17 cellular contexts compared by ENCODE assay signal in the genomic region with DNA sequence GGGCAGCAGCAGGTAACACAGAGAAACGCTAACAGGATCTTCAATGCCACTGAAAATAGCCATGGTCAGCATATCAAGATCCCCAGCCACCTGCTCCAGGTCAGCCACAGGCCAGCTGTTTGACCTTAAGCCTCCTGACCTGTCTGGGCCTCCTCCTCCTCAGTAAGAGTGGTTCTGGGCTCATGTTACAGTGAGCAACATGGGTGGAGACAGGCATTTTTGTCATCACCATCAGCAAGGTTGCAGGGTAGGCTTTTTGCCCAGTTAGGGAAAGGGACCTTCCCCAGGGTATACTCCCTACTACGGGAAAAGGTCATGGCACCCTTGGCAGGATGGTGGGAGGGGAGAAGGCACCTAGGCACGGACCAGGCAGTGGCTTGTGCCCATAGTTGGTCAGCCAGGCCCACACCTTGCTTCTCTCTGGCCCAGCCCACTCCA.
DNase-seq lines count a peak whose midpoint lies in the region; ATAC-seq, FAIRE-seq and TF ChIP-seq lines count a peak whose summit lies in the region.
"Had no signal": no experiment of that assay in that cellular context is flagged by ENCODE, and none has a peak within 500 bp of the region (broad histone marks: within the 10 kb centered on the region; RNA-seq: fewer than 3 reads in every experiment).

No MANE protein-coding gene starts in this region.

- no peak overlapping the region for H2BK20ac ChIP-seq in H1 (ENCODE audit: low read length)

- 62 to 84% methylated on average over 3 of the region's 3 CpGs for WGBS in GM23248 (ENCODE audit: low coverage in 1 of 2, low lambda C conversion rate in 2 of 2, missing lambda C conversion rate in 2 of 2), 2 experiments
- 81% methylated on average over 3 of the region's 3 CpGs; no CpG with 5 or more reads in 1 of the 2 experiments for WGBS in H1 (ENCODE audit: extremely low coverage in 1 of 2, insufficient coverage in 1 of 2, insufficient read length in 1 of 2, insufficient replicate concordance in 2 of 2, low coverage in 1 of 2, low lambda C conversion rate in 2 of 2, missing lambda C conversion rate in 1 of 2), 2 experiments

- H2BK120ac ChIP-seq in H1 (replicated peaks; ENCODE audit: low read depth, low read length): no peak overlapping the region

- peaks cover 24% of the 10 kb centered on the region for H3K36me3 ChIP-seq in GM23248 (ENCODE audit: low read depth)
- no peaks in the 10 kb centered on the region for H3K36me3 ChIP-seq in MM.1S (replicated peaks; ENCODE audit: insufficient read depth, low read length)
- no peaks in the 10 kb centered on the region for H3K36me3 ChIP-seq in H1 (ENCODE audit: control insufficient read depth in 2 of 4, insufficient read depth in 4 of 4, low read length in 3 of 4)

- H3F3A ChIP-seq in GM23248 (ENCODE audit: insufficient read depth): peaks cover 28% of the 10 kb centered on the region
- H3F3A ChIP-seq in MM.1S (ENCODE audit: insufficient read depth, low read length): peaks cover 4% of the 10 kb centered on the region; the same call in 1 of the 2 replicates

- no peak for TF ChIP-seq POLR2A in H1 (IDR thresholded peaks at IDR 0.05; ENCODE audit: control extremely low read depth in 1 of 2, low read depth in 2 of 2, low read length in 2 of 2)

- no peak for FAIRE-seq in H1 (lab: Jason Lieb, UNC)
- FAIRE-seq: small intestine had no signal

- POLR2A ChIA-PET in H1 (lab: Charles Lee; ENCODE audit: partially characterized antibody): no interaction called here

- no peak overlapping the region for H3K23ac ChIP-seq in H1 (ENCODE audit: insufficient read length)

- H3K27me3 Mint-ChIP-seq in progenitor cell of endocrine pancreas: no peaks in the 10 kb centered on the region
- H3K27me3 Mint-ChIP-seq: activated naive CD4-positive, alpha-beta T cell treated with anti-CD3 and anti-CD28 coated beads, Interleukin-2, amount 10 ng/mL, durations not matched to agents 7 days and 5 days had no signal

- H2BK12ac ChIP-seq in H1 (ENCODE audit: low read depth, low read length): 0 out of 2 replicates have a peak overlapping the region, but pooled peaks have one; percentile 9

- no peak overlapping the region for H4K91ac ChIP-seq in H1 (replicated peaks; ENCODE audit: insufficient read length, low read length)

- H2AFZ ChIP-seq in GM23248 (no peak overlapping the region), MM.1S (ENCODE audit: low read length) (no peak overlapping the region), H1 (ENCODE audit: low read length) (no peak overlapping the region)

- H3K9me3 Mint-ChIP-seq in progenitor cell of endocrine pancreas (ENCODE audit: low read depth): no peaks in the 10 kb centered on the region
- H3K9me3 Mint-ChIP-seq in stimulated activated effector memory CD8-positive, alpha-beta T cell treated with anti-CD3 and anti-CD28 coated beads, Interleukin-12 subunit alpha, Interleukin-12 subunit beta, amount 100 ng/mL, for 72 hours: no peaks in the 10 kb centered on the region
- H3K9me3 Mint-ChIP-seq: activated naive CD4-positive, alpha-beta T cell treated with anti-CD3 and anti-CD28 coated beads, Interleukin-2, amount 10 ng/mL, durations not matched to agents 7 days and 5 days; immature natural killer cell had no signal

- DNase-seq in GM23248 (peak; percentile 45), MM.1S (peak; percentile 70), H1 (ENCODE audit: low read depth in 1 of 2, low spot score in 2 of 2) (no peak), progenitor cell of endocrine pancreas (ENCODE audit: low spot score, unreplicated experiment) (no peak)
- no peak for DNase-seq in stimulated activated effector memory CD8-positive, alpha-beta T cell treated with anti-CD3 and anti-CD28 coated beads, Interleukin-12 subunit alpha, Interleukin-12 subunit beta, amount 100 ng/mL, for 72 hours (ENCODE audit: low spot score in 2 of 2)
- DNase-seq: activated naive CD4-positive, alpha-beta T cell treated with anti-CD3 and anti-CD28 coated beads, Interleukin-2, amount 10 ng/mL, durations not matched to agents 7 days and 5 days; C1 segment of cervical spinal cord; DND-41; GOT3; immature natural killer cell; mesendoderm; NCI-H1048; small intestine; stimulated activated naive CD4-positive, alpha-beta T cell had no signal

- no peak for TF ChIP-seq CTCF in MM.1S (IDR thresholded peaks at IDR 0.05; ENCODE audit: low read length)
- no peak for TF ChIP-seq CTCF in H1 (IDR thresholded peaks at IDR 0.05; ENCODE audit: control extremely low read depth in 1 of 3, insufficient read depth in 1 of 3, low read depth in 1 of 3, low read length in 3 of 3)
- TF ChIP-seq CTCF in progenitor cell of endocrine pancreas (IDR thresholded peaks at IDR 0.05; ENCODE audit: unreplicated experiment): no peak

- H3K4me1 Mint-ChIP-seq in progenitor cell of endocrine pancreas (ENCODE audit: low read depth): peaks cover 47% of the 10 kb centered on the region
- H3K4me1 Mint-ChIP-seq in stimulated activated effector memory CD8-positive, alpha-beta T cell treated with anti-CD3 and anti-CD28 coated beads, Interleukin-12 subunit alpha, Interleukin-12 subunit beta, amount 100 ng/mL, for 72 hours: peaks cover 40% of the 10 kb centered on the region
- H3K4me1 Mint-ChIP-seq: immature natural killer cell had no signal

- TF ChIP-seq RAD21 in H1 (IDR thresholded peaks at IDR 0.05 in 1 of 2, conservative IDR thresholded peaks at IDR 0.05 in 1 of 2; ENCODE audit: low read depth in 2 of 2, low read length in 2 of 2): no peak

- H3K36me3 Mint-ChIP-seq in progenitor cell of endocrine pancreas (ENCODE audit: insufficient read depth): no peaks in the 10 kb centered on the region
- peaks cover 96% of the 10 kb centered on the region for H3K36me3 Mint-ChIP-seq in stimulated activated effector memory CD8-positive, alpha-beta T cell treated with anti-CD3 and anti-CD28 coated beads, Interleukin-12 subunit alpha, Interleukin-12 subunit beta, amount 100 ng/mL, for 72 hours

- H3K4me3 ChIP-seq in GM23248 (no peak overlapping the region), MM.1S (ENCODE audit: low read length) (no peak overlapping the region), H1 (ENCODE audit: extremely low read depth in 1 of 4, insufficient read depth in 2 of 4, low read depth in 3 of 4, low read length in 4 of 4) (no peak overlapping the region)
- H3K4me3 ChIP-seq: gastrocnemius medialis had no signal

- no peaks in the 10 kb centered on the region for H3K79me1 ChIP-seq in H1 (ENCODE audit: low read depth, low read length)

- no peak overlapping the region for H3K4me3 Mint-ChIP-seq in progenitor cell of endocrine pancreas (ENCODE audit: low read depth)
- H3K4me3 Mint-ChIP-seq in stimulated activated effector memory CD8-positive, alpha-beta T cell treated with anti-CD3 and anti-CD28 coated beads, Interleukin-12 subunit alpha, Interleukin-12 subunit beta, amount 100 ng/mL, for 72 hours: no peak overlapping the region
- H3K4me3 Mint-ChIP-seq: activated naive CD4-positive, alpha-beta T cell treated with anti-CD3 and anti-CD28 coated beads, Interleukin-2, amount 10 ng/mL, durations not matched to agents 7 days and 5 days; immature natural killer cell had no signal

- no peak overlapping the region for H4K5ac ChIP-seq in H1 (ENCODE audit: insufficient read length, low read depth, low read length)

- H2BK15ac ChIP-seq in H1 (ENCODE audit: low read length): no peak overlapping the region; the same call in 1 of the 2 replicates

- no peak overlapping the region for H3K18ac ChIP-seq in H1 (ENCODE audit: extremely low read depth, low read length)

- no peak for TF ChIP-seq EP300 in H1 (IDR thresholded peaks at IDR 0.05; ENCODE audit: borderline replicate concordance in 1 of 2, low read depth in 2 of 2, low read length in 2 of 2)

- no peak overlapping the region for H3K4me2 ChIP-seq in GM23248 (ENCODE audit: unreplicated experiment)
- H3K4me2 ChIP-seq in MM.1S (ENCODE audit: low read depth, low read length): peak overlapping the region; percentile 35; the same call in 1 of the 2 replicates
- H3K4me2 ChIP-seq in H1 (ENCODE audit: insufficient read depth in 1 of 2, low read depth in 2 of 2, low read length in 2 of 2): no peak overlapping the region

- in situ Hi-C loops in GM23248 (cut with MboI): loop anchor here (25.0 kb wide), 1 partner anchor 183 kb away; no protein-coding TSS in a partner anchor

- H3K56ac ChIP-seq in H1 (replicated peaks; ENCODE audit: insufficient read length, low read depth, low read length): no peak overlapping the region

- H2BK5ac ChIP-seq in H1 (ENCODE audit: low read depth, low read length): no peak overlapping the region

- 0 out of 2 replicates have a peak overlapping the region, but pooled peaks have one; percentile 30 for H2AK5ac ChIP-seq in H1 (ENCODE audit: low read depth, low read length)

- H3K9me2 ChIP-seq in GM23248 (ENCODE audit: insufficient read depth): no peaks in the 10 kb centered on the region
- H3K9me2 ChIP-seq in MM.1S (replicated peaks; ENCODE audit: insufficient read depth, low read length): no peaks in the 10 kb centered on the region

- no peak overlapping the region for H3K14ac ChIP-seq in H1 (ENCODE audit: insufficient read length)

- H3K79me2 ChIP-seq in GM23248 (ENCODE audit: insufficient read depth) (peaks cover 6% of the 10 kb centered on the region; the same call in 1 of the 2 replicates), MM.1S (ENCODE audit: low read length) (no peaks in the 10 kb centered on the region), H1 (ENCODE audit: control insufficient read depth in 1 of 2, insufficient read depth in 2 of 2, low read length in 2 of 2) (no peaks in the 10 kb centered on the region)

- H3K27ac ChIP-seq in GM23248: peak overlapping the region; percentile 5; the same call in 1 of the 2 replicates
- peak overlapping the region; percentile 19; the same call in 1 of the 2 replicates for H3K27ac ChIP-seq in MM.1S (ENCODE audit: low read length)
- no peak overlapping the region for H3K27ac ChIP-seq in H1 (ENCODE audit: low read depth, low read length)

- H3K4ac ChIP-seq in H1 (replicated peaks; ENCODE audit: insufficient read length, low read depth, low read length): no peak overlapping the region

- ATAC-seq in GM21515 (IDR thresholded peaks at IDR 0.05; ENCODE audit: unreplicated experiment) (no peak), HG02759 (IDR thresholded peaks at IDR 0.05; ENCODE audit: unreplicated experiment) (no peak)
- ATAC-seq in stimulated activated effector memory CD8-positive, alpha-beta T cell treated with anti-CD3 and anti-CD28 coated beads, Interleukin-12 subunit alpha, Interleukin-12 subunit beta, amount 100 ng/mL, for 72 hours: no peak
- ATAC-seq: gastrocnemius medialis had no signal

- no peaks in the 10 kb centered on the region for H3K27me3 ChIP-seq in GM23248 (replicated peaks; ENCODE audit: insufficient read depth)
- H3K27me3 ChIP-seq in MM.1S (replicated peaks; ENCODE audit: insufficient read depth, low read length): no peaks in the 10 kb centered on the region
- 0 out of 7 replicates have a peak, but pooled peaks cover 0 to 2% (median 0%) of the 10 kb centered on the region in 4 experiments for H3K27me3 ChIP-seq in H1 (replicated peaks in 1 of 4; ENCODE audit: control insufficient read depth in 3 of 4, extremely low read depth in 1 of 4, insufficient read depth in 3 of 4, low read length in 3 of 4)
- H3K27me3 ChIP-seq: gastrocnemius medialis had no signal

- no peaks in the 10 kb centered on the region for H3K23me2 ChIP-seq in H1 (ENCODE audit: low read depth, low read length)

- H3K4me1 ChIP-seq in GM23248 (ENCODE audit: insufficient read depth) (peaks cover 13% of the 10 kb centered on the region), MM.1S (ENCODE audit: low read length) (peaks cover 54% of the 10 kb centered on the region), H1 (replicated peaks in 1 of 4; ENCODE audit: control insufficient read depth in 3 of 4, insufficient read depth in 4 of 4, low read length in 3 of 4) (peaks cover 2 to 22% (median 13%) of the 10 kb centered on the region in 4 experiments; a peak in 6 of 7 replicates)

- H3K9me3 ChIP-seq in GM23248 (ENCODE audit: low read depth) (no peaks in the 10 kb centered on the region), MM.1S (replicated peaks; ENCODE audit: insufficient read depth, low read length) (no peaks in the 10 kb centered on the region), H1 (ENCODE audit: insufficient read depth in 2 of 2, low read depth in 1 of 2, low read length in 1 of 2) (no peaks in the 10 kb centered on the region)
- H3K9me3 ChIP-seq: gastrocnemius medialis had no signal

- H4K20me1 ChIP-seq in GM23248 (ENCODE audit: insufficient read depth): no peaks in the 10 kb centered on the region
- H4K20me1 ChIP-seq in MM.1S (ENCODE audit: insufficient read depth, low read length): no peaks in the 10 kb centered on the region
- H4K20me1 ChIP-seq in H1 (replicated peaks in 1 of 2; ENCODE audit: control insufficient read depth in 1 of 2, insufficient read depth in 2 of 2, low read length in 2 of 2): no peaks in the 10 kb centered on the region

- CTCF ChIA-PET in H1 (lab: Charles Lee; ENCODE audit: partially characterized antibody): interaction anchor here (0.8 to 3.0 kb wide), 5 partner anchors 9 to 147 kb away, joined by 3 to 19 read pairs (median 6); no protein-coding TSS in a partner anchor

- peak overlapping the region; percentile 60 for H3K27ac Mint-ChIP-seq in progenitor cell of endocrine pancreas
- no peak overlapping the region for H3K27ac Mint-ChIP-seq in stimulated activated effector memory CD8-positive, alpha-beta T cell treated with anti-CD3 and anti-CD28 coated beads, Interleukin-12 subunit alpha, Interleukin-12 subunit beta, amount 100 ng/mL, for 72 hours
- H3K27ac Mint-ChIP-seq: activated naive CD4-positive, alpha-beta T cell treated with anti-CD3 and anti-CD28 coated beads, Interleukin-2, amount 10 ng/mL, durations not matched to agents 7 days and 5 days had no signal

- no peak overlapping the region for H4K8ac ChIP-seq in H1 (ENCODE audit: extremely low read depth, insufficient read depth, low read length)

- H3K9ac ChIP-seq in GM23248 (peak overlapping the region; percentile 39), MM.1S (ENCODE audit: low read length) (no peak overlapping the region), H1 (replicated peaks in 1 of 4; ENCODE audit: extremely low read depth in 1 of 4, low read depth in 3 of 4, low read length in 3 of 4) (no peak overlapping the region)

Comparison
In these comparisons a context has a peak if more than half of its experiments do, and no peak if none do; other contexts are left out.
1. DNase-seq: peak in GM23248 (single experiment) and MM.1S (single experiment); none in H1 (0 of 2), progenitor cell of endocrine pancreas (single experiment) and stimulated activated effector memory CD8-positive, alpha-beta T cell treated with anti-CD3 and anti-CD28 coated beads, Interleukin-12 subunit alpha, Interleukin-12 subunit beta, amount 100 ng/mL, for 72 hours (0 of 2).